Comparison of ENCODE assay signal across 8 cellular contexts in genomic region chr14:100305446-100306255, GRCh38. TPM values are rescaled to one million over a fixed set of nuclear protein-coding genes. Genes with fewer than 3 reads are reported as not detected.
DNase-seq lines count a peak whose midpoint lies in the region; ATAC-seq and TF ChIP-seq lines count a peak whose summit lies in the region.

No MANE protein-coding gene starts in this region.

- H3K27me3 ChIP-seq in DOHH2 (ENCODE audit: control insufficient read depth, low read length) (peaks cover 37% of the 10 kb centered on the region), endocrine pancreas (ENCODE audit: control insufficient read depth, insufficient read depth, low read length) (no peaks in the 10 kb centered on the region), thyroid gland (no peaks in the 10 kb centered on the region)

- H3K27ac ChIP-seq in DOHH2 (ENCODE audit: low read depth, low read length) (no peak overlapping the region), thyroid gland (peak overlapping the region; percentile 90 to 97 (median 92))

- H3K9ac ChIP-seq in endocrine pancreas (ENCODE audit: control insufficient read depth, insufficient read depth, low read length) = peak overlapping the region; percentile 86

- no peaks in the 10 kb centered on the region for H3K9me3 ChIP-seq in DOHH2 (ENCODE audit: control insufficient read depth, insufficient read depth, low read length)
- no peaks in the 10 kb centered on the region for H3K9me3 ChIP-seq in endocrine pancreas (ENCODE audit: control insufficient read depth, low read length)
- H3K9me3 ChIP-seq in thyroid gland = no peaks in the 10 kb centered on the region

- no peaks in the 10 kb centered on the region for H3K36me3 Mint-ChIP-seq in naive B cell

- H3K9me2 ChIP-seq in DOHH2 (replicated peaks; ENCODE audit: control insufficient read depth, low read length) = no peaks in the 10 kb centered on the region

- H4K20me1 ChIP-seq in DOHH2 (ENCODE audit: control insufficient read depth, insufficient read depth, low read depth, low read length) = no peaks in the 10 kb centered on the region

- peaks cover 22% of the 10 kb centered on the region for H3K4me1 ChIP-seq in DOHH2 (ENCODE audit: control insufficient read depth, low read length)
- H3K4me1 ChIP-seq in endocrine pancreas (ENCODE audit: control insufficient read depth, insufficient read depth, low read length) = no peaks in the 10 kb centered on the region
- H3K4me1 ChIP-seq in thyroid gland = peaks cover 55 to 69% of the 10 kb centered on the region in 2 donors

- H3K4me3 Mint-ChIP-seq in naive B cell = peak overlapping the region; percentile 86 to 94 (median 90)

- peak; percentile 4 for ATAC-seq in HG03103 (IDR thresholded peaks at IDR 0.05; ENCODE audit: low read depth, unreplicated experiment)
- ATAC-seq in naive B cell (ENCODE audit: low read depth in 2 of 2) = peak; percentile 15 to 19
- no peak for ATAC-seq in HG02571 (IDR thresholded peaks at IDR 0.05; ENCODE audit: unreplicated experiment)
- ATAC-seq in GM21515 (IDR thresholded peaks at IDR 0.05; ENCODE audit: unreplicated experiment) = no peak

- 0 to 1% methylated on average over 6 to 24 of the region's 80 CpGs for WGBS in thyroid gland, 2 donors

- TF ChIP-seq CTCF in DOHH2 (IDR thresholded peaks at IDR 0.05; ENCODE audit: low read depth, low read length, poor library complexity, severe bottlenecking) (no peak), thyroid gland (IDR thresholded peaks at IDR 0.05) (no peak)

- no peaks in the 10 kb centered on the region for H3K36me3 ChIP-seq in DOHH2 (ENCODE audit: control insufficient read depth, low read length)
- H3K36me3 ChIP-seq in endocrine pancreas (ENCODE audit: control insufficient read depth, insufficient read depth, low read length) = no peaks in the 10 kb centered on the region
- no peaks in the 10 kb centered on the region for H3K36me3 ChIP-seq in thyroid gland

- H3K79me2 ChIP-seq in DOHH2 (ENCODE audit: control insufficient read depth, low read length) = no peaks in the 10 kb centered on the region

- peaks cover 17 to 46% (median 35%) of the 10 kb centered on the region in 3 donors for H3K4me1 Mint-ChIP-seq in naive B cell

- TF ChIP-seq POLR2A in thyroid gland (IDR thresholded peaks at IDR 0.05) = no peak

- DNase-seq in activated CD4-positive, alpha-beta T cell treated with anti-CD3 and anti-CD28 coated beads, Interleukin-2, amount 50 U/mL, for 48 hours = peak; percentile 21 to 28
- DNase-seq in naive B cell (peak; percentile 28), thyroid gland (peak; percentile 50 to 57)

- intact Hi-C loops in thyroid gland (cut with DNase I) = loop anchor here (5.0 kb wide), 1 partner anchor 33 kb away; no protein-coding TSS in a partner anchor

- no peaks in the 10 kb centered on the region for H3K27me3 Mint-ChIP-seq in naive B cell

- H3K9me3 Mint-ChIP-seq in naive B cell = no peaks in the 10 kb centered on the region

- H3K4me3 ChIP-seq in DOHH2 (ENCODE audit: low read length) = peak overlapping the region; percentile 80
- H3K4me3 ChIP-seq in endocrine pancreas (ENCODE audit: control insufficient read depth, insufficient read depth, low read length) = no peak overlapping the region
- H3K4me3 ChIP-seq in thyroid gland (replicated peaks in 1 of 3) = peak overlapping the region; percentile 95 to 98 (median 95)

- peak overlapping the region in 1 of 6 donors; percentile 84 for H3K27ac Mint-ChIP-seq in naive B cell

- H3K4me2 ChIP-seq in DOHH2 (ENCODE audit: low read length) = peak overlapping the region; percentile 92

- no peaks in the 10 kb centered on the region; the same call in 1 of the 2 replicates for H3F3A ChIP-seq in DOHH2 (ENCODE audit: control insufficient read depth, insufficient read depth)

RNA-seq across cellular contexts. Expression of gene SLC25A29, which starts 0.6 kb away (rescaled TPM):
- polyA plus RNA-seq in naive B cell (ENCODE audit: low read depth in 6 of 6) = 10 to 100 TPM in 1 of 6 donors, 1 to 10 TPM in 5; 1.8 to 13.3 (median 3.3) TPM
- total RNA-seq in thyroid gland = 100 to 1,000 TPM; 354 to 606 (median 433) TPM

RNA-seq across cellular contexts. Expression of gene SLC25A47, which starts 17.5 kb away (rescaled TPM):
- not detected for polyA plus RNA-seq in naive B cell (ENCODE audit: low read depth in 6 of 6)
- not detected for total RNA-seq in thyroid gland

Comparison
In these comparisons a context has a peak if more than half of its experiments do, and no peak if none do; other contexts are left out.
1. ATAC-seq: peak in HG03103 (single experiment) and naive B cell (2 of 2); none in HG02571 (single experiment) and GM21515 (single experiment).
2. Peak in every context shown above with its lines, with median percentiles within 50 percentile points of each other: DNase-seq.